1 cellular context compared by ENCODE assay signal in the genomic region with DNA sequence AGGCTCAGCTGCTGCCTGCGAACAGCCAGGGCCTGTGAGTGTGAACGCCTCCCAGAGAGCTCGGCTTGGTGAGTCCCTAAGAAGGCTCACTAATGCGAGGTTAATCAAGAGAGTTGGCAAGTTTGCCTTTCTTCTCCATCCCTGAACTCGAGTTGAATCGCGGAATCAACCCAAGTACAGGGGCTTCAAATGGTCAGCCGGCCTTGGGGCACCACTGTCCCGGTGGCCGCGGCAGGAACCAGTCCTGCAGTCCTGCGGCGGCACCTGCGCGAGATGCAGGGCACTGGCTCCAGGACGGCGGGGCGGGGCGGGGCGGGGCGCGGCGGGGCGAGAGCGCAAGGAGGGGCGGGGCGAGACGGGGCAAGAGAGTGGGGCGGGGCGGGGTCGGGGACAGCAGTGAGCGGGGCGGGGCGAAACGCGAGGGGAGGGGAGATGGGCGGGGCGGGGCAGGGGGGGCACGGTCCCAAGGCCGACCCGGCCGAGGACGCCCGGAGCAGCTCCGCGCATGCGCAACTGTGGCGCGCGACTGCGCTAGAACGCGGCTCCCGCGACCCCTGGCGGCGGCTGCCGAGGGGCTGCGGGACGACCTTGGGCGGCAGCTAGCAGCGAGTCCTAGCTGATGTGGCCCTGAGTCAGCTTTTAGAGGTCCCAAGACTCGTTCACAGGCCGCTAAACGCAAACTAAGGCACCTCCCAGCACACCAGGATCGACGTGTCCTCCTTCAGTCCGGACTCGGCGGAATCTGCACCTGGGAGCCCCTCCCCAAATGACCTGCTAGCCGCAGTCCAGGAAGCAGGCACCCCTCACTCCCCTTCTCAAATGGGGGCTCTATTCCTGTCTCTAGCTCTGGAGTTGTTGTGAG.
A peak's percentile ranks its signal among the peaks of the same experiment; 100 is the strongest.
TF ChIP-seq lines count a peak whose summit lies in the region.

No MANE protein-coding gene starts in this region.

TF ChIP-seq in HepG2, 621 proteins besides CTCF, POLR2A, EP300 and RAD21 (continued from another document and continues in another):
- TF ChIP-seq, protein P1, sequence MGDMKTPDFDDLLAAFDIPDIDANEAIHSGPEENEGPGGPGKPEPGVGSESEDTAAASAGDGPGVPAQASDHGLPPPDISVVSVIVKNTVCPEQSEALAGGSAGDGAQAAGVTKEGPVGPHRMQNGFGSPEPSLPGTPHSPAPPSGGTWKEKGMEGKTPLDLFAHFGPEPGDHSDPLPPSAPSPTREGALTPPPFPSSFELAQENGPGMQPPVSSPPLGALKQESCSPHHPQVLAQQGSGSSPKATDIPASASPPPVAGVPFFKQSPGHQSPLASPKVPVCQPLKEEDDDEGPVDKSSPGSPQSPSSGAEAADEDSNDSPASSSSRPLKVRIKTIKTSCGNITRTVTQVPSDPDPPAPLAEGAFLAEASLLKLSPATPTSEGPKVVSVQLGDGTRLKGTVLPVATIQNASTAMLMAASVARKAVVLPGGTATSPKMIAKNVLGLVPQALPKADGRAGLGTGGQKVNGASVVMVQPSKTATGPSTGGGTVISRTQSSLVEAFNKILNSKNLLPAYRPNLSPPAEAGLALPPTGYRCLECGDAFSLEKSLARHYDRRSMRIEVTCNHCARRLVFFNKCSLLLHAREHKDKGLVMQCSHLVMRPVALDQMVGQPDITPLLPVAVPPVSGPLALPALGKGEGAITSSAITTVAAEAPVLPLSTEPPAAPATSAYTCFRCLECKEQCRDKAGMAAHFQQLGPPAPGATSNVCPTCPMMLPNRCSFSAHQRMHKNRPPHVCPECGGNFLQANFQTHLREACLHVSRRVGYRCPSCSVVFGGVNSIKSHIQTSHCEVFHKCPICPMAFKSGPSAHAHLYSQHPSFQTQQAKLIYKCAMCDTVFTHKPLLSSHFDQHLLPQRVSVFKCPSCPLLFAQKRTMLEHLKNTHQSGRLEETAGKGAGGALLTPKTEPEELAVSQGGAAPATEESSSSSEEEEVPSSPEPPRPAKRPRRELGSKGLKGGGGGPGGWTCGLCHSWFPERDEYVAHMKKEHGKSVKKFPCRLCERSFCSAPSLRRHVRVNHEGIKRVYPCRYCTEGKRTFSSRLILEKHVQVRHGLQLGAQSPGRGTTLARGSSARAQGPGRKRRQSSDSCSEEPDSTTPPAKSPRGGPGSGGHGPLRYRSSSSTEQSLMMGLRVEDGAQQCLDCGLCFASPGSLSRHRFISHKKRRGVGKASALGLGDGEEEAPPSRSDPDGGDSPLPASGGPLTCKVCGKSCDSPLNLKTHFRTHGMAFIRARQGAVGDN (CRISPR knock-in tag; IDR thresholded peaks at IDR 0.05): peak; percentile 74
- TF ChIP-seq KAT7 (CRISPR knock-in tag; IDR thresholded peaks at IDR 0.05; ENCODE audit: borderline replicate concordance): peak; percentile 68; the same call in 1 of the 2 replicates
- TF ChIP-seq, protein P2, sequence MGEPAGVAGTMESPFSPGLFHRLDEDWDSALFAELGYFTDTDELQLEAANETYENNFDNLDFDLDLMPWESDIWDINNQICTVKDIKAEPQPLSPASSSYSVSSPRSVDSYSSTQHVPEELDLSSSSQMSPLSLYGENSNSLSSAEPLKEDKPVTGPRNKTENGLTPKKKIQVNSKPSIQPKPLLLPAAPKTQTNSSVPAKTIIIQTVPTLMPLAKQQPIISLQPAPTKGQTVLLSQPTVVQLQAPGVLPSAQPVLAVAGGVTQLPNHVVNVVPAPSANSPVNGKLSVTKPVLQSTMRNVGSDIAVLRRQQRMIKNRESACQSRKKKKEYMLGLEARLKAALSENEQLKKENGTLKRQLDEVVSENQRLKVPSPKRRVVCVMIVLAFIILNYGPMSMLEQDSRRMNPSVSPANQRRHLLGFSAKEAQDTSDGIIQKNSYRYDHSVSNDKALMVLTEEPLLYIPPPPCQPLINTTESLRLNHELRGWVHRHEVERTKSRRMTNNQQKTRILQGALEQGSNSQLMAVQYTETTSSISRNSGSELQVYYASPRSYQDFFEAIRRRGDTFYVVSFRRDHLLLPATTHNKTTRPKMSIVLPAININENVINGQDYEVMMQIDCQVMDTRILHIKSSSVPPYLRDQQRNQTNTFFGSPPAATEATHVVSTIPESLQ (CRISPR knock-in tag; conservative IDR thresholded peaks at IDR 0.05): no peak
- no peak for TF ChIP-seq HOXA7 (CRISPR knock-in tag; IDR thresholded peaks at IDR 0.05)
- TF ChIP-seq ZNF546 (CRISPR knock-in tag; conservative IDR thresholded peaks at IDR 0.05): no peak
- TF ChIP-seq KMT2A (CRISPR knock-in tag; IDR thresholded peaks at IDR 0.05): no peak
- TF ChIP-seq SAFB2 (CRISPR knock-in tag; IDR thresholded peaks at IDR 0.05; ENCODE audit: borderline replicate concordance, low read depth): no peak
- no peak for TF ChIP-seq HDAC2 (CRISPR knock-in tag; IDR thresholded peaks at IDR 0.05)
- TF ChIP-seq ZNF564 (CRISPR knock-in tag; IDR thresholded peaks at IDR 0.05): no peak
- 0 out of 2 replicates have a peak, but pooled peaks have one; percentile 35 for TF ChIP-seq MED1 (CRISPR knock-in tag; IDR thresholded peaks at IDR 0.05)
- TF ChIP-seq, protein P3, sequence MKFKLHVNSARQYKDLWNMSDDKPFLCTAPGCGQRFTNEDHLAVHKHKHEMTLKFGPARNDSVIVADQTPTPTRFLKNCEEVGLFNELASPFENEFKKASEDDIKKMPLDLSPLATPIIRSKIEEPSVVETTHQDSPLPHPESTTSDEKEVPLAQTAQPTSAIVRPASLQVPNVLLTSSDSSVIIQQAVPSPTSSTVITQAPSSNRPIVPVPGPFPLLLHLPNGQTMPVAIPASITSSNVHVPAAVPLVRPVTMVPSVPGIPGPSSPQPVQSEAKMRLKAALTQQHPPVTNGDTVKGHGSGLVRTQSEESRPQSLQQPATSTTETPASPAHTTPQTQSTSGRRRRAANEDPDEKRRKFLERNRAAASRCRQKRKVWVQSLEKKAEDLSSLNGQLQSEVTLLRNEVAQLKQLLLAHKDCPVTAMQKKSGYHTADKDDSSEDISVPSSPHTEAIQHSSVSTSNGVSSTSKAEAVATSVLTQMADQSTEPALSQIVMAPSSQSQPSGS (CRISPR knock-in tag; IDR thresholded peaks at IDR 0.05): peak; percentile 21; the same call in 1 of the 2 replicates
- TF ChIP-seq, protein P4, sequence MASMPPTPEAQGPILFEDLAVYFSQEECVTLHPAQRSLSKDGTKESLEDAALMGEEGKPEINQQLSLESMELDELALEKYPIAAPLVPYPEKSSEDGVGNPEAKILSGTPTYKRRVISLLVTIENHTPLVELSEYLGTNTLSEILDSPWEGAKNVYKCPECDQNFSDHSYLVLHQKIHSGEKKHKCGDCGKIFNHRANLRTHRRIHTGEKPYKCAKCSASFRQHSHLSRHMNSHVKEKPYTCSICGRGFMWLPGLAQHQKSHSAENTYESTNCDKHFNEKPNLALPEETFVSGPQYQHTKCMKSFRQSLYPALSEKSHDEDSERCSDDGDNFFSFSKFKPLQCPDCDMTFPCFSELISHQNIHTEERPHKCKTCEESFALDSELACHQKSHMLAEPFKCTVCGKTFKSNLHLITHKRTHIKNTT (CRISPR knock-in tag; IDR thresholded peaks at IDR 0.05): no peak
- TF ChIP-seq, protein P5, sequence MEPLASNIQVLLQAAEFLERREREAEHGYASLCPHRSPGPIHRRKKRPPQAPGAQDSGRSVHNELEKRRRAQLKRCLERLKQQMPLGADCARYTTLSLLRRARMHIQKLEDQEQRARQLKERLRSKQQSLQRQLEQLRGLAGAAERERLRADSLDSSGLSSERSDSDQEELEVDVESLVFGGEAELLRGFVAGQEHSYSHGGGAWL (CRISPR knock-in tag; IDR thresholded peaks at IDR 0.05): no peak
- TF ChIP-seq EZH2 (conservative IDR thresholded peaks at IDR 0.05; ENCODE audit: low read depth, low read length): no peak
- TF ChIP-seq THYN1 (CRISPR knock-in tag; IDR thresholded peaks at IDR 0.05; ENCODE audit: borderline replicate concordance, low read depth): no peak
- peak; percentile 80 for TF ChIP-seq ZNF12 (CRISPR knock-in tag; IDR thresholded peaks at IDR 0.05)
- no peak for TF ChIP-seq NKX3-1 (CRISPR knock-in tag; IDR thresholded peaks at IDR 0.05)
- TF ChIP-seq RBFOX2 (IDR thresholded peaks at IDR 0.05; ENCODE audit: low read depth, low read length): peak; percentile 68
- TF ChIP-seq GABPA (IDR thresholded peaks at IDR 0.05; ENCODE audit: low read depth, low read length): no peak
- no peak for TF ChIP-seq GABPA (CRISPR knock-in tag; IDR thresholded peaks at IDR 0.05; ENCODE audit: low read depth)
- no peak for TF ChIP-seq REXO4 (CRISPR knock-in tag; IDR thresholded peaks at IDR 0.05; ENCODE audit: borderline replicate concordance)
- no peak for TF ChIP-seq NR1H2 (CRISPR knock-in tag; IDR thresholded peaks at IDR 0.05; ENCODE audit: borderline replicate concordance, low read depth)
- TF ChIP-seq SOX6 (IDR thresholded peaks at IDR 0.05): no peak
- no peak for TF ChIP-seq SOX6 (CRISPR knock-in tag; IDR thresholded peaks at IDR 0.05)
- TF ChIP-seq RELA (CRISPR knock-in tag; IDR thresholded peaks at IDR 0.05): no peak
- peak; percentile 31; the same call in 1 of the 2 replicates for TF ChIP-seq KAT8 (CRISPR knock-in tag; IDR thresholded peaks at IDR 0.05)
- TF ChIP-seq PTBP1 (IDR thresholded peaks at IDR 0.05; ENCODE audit: low read depth, low read length, poor library complexity, severe bottlenecking): no peak
- TF ChIP-seq ZNF460 (CRISPR knock-in tag; IDR thresholded peaks at IDR 0.05; ENCODE audit: borderline replicate concordance): no peak
- no peak for TF ChIP-seq ZSCAN31 (CRISPR knock-in tag; IDR thresholded peaks at IDR 0.05; ENCODE audit: low read depth)
- no peak for TF ChIP-seq KMT2B (CRISPR knock-in tag; IDR thresholded peaks at IDR 0.05)
- TF ChIP-seq, protein P6, sequence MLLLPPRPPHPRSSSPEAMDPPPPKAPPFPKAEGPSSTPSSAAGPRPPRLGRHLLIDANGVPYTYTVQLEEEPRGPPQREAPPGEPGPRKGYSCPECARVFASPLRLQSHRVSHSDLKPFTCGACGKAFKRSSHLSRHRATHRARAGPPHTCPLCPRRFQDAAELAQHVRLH (CRISPR knock-in tag; IDR thresholded peaks at IDR 0.05; ENCODE audit: borderline replicate concordance, low read depth): no peak
- peak; percentile 35; the same call in 1 of the 2 replicates for TF ChIP-seq THAP11 (CRISPR knock-in tag; IDR thresholded peaks at IDR 0.05)
- no peak for TF ChIP-seq ZMYM3 (CRISPR knock-in tag; IDR thresholded peaks at IDR 0.05)
- TF ChIP-seq YY1 (IDR thresholded peaks at IDR 0.05; ENCODE audit: insufficient read depth, insufficient replicate concordance, low read depth, low read length): peak; percentile 39
- peak; percentile 60; the same call in 1 of the 2 replicates for TF ChIP-seq ERF (CRISPR knock-in tag; IDR thresholded peaks at IDR 0.05)
- no peak for TF ChIP-seq SNAPC2 (CRISPR knock-in tag; IDR thresholded peaks at IDR 0.05)
- TF ChIP-seq ZNF33A (CRISPR knock-in tag; IDR thresholded peaks at IDR 0.05; ENCODE audit: borderline replicate concordance): no peak
- no peak for TF ChIP-seq ONECUT2 (CRISPR knock-in tag; IDR thresholded peaks at IDR 0.05)
- TF ChIP-seq, protein P7, sequence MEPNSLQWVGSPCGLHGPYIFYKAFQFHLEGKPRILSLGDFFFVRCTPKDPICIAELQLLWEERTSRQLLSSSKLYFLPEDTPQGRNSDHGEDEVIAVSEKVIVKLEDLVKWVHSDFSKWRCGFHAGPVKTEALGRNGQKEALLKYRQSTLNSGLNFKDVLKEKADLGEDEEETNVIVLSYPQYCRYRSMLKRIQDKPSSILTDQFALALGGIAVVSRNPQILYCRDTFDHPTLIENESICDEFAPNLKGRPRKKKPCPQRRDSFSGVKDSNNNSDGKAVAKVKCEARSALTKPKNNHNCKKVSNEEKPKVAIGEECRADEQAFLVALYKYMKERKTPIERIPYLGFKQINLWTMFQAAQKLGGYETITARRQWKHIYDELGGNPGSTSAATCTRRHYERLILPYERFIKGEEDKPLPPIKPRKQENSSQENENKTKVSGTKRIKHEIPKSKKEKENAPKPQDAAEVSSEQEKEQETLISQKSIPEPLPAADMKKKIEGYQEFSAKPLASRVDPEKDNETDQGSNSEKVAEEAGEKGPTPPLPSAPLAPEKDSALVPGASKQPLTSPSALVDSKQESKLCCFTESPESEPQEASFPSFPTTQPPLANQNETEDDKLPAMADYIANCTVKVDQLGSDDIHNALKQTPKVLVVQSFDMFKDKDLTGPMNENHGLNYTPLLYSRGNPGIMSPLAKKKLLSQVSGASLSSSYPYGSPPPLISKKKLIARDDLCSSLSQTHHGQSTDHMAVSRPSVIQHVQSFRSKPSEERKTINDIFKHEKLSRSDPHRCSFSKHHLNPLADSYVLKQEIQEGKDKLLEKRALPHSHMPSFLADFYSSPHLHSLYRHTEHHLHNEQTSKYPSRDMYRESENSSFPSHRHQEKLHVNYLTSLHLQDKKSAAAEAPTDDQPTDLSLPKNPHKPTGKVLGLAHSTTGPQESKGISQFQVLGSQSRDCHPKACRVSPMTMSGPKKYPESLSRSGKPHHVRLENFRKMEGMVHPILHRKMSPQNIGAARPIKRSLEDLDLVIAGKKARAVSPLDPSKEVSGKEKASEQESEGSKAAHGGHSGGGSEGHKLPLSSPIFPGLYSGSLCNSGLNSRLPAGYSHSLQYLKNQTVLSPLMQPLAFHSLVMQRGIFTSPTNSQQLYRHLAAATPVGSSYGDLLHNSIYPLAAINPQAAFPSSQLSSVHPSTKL (CRISPR knock-in tag; IDR thresholded peaks at IDR 0.05): peak; percentile 34; the same call in 1 of the 2 replicates
- TF ChIP-seq SMYD3 (CRISPR knock-in tag; IDR thresholded peaks at IDR 0.05): no peak
- no peak for TF ChIP-seq HDAC1 (CRISPR knock-in tag; IDR thresholded peaks at IDR 0.05)
- no peak for TF ChIP-seq GATAD2A (CRISPR knock-in tag; IDR thresholded peaks at IDR 0.05)
- no peak for TF ChIP-seq RFX3 (CRISPR knock-in tag; IDR thresholded peaks at IDR 0.05)
- peak; percentile 62; the same call in 1 of the 2 replicates for TF ChIP-seq TAF1 (CRISPR knock-in tag; IDR thresholded peaks at IDR 0.05)
- TF ChIP-seq, protein P8, sequence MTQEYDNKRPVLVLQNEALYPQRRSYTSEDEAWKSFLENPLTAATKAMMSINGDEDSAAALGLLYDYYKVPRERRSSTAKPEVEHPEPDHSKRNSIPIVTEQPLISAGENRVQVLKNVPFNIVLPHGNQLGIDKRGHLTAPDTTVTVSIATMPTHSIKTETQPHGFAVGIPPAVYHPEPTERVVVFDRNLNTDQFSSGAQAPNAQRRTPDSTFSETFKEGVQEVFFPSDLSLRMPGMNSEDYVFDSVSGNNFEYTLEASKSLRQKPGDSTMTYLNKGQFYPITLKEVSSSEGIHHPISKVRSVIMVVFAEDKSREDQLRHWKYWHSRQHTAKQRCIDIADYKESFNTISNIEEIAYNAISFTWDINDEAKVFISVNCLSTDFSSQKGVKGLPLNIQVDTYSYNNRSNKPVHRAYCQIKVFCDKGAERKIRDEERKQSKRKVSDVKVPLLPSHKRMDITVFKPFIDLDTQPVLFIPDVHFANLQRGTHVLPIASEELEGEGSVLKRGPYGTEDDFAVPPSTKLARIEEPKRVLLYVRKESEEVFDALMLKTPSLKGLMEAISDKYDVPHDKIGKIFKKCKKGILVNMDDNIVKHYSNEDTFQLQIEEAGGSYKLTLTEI (CRISPR knock-in tag; conservative IDR thresholded peaks at IDR 0.05): no peak
- TF ChIP-seq ZNF496 (CRISPR knock-in tag; IDR thresholded peaks at IDR 0.05; ENCODE audit: insufficient replicate concordance): no peak
- peak; percentile 58; the same call in 1 of the 2 replicates for TF ChIP-seq CBFB (CRISPR knock-in tag; IDR thresholded peaks at IDR 0.05)
